In genomic region chr21:40846566-40847411, GRCh38 we compare ENCODE assay signal across 10 cellular contexts. TPM values are rescaled to one million over a fixed set of nuclear protein-coding genes. Genes with fewer than 3 reads are reported as not detected.
DNase-seq lines count a peak whose midpoint lies in the region; ATAC-seq, FAIRE-seq and TF ChIP-seq lines count a peak whose summit lies in the region.
"Had no signal": no experiment of that assay in that cellular context is flagged by ENCODE, and none has a peak within 500 bp of the region (broad histone marks: within the 10 kb centered on the region; RNA-seq: fewer than 3 reads in every experiment).

A gene with protein sequence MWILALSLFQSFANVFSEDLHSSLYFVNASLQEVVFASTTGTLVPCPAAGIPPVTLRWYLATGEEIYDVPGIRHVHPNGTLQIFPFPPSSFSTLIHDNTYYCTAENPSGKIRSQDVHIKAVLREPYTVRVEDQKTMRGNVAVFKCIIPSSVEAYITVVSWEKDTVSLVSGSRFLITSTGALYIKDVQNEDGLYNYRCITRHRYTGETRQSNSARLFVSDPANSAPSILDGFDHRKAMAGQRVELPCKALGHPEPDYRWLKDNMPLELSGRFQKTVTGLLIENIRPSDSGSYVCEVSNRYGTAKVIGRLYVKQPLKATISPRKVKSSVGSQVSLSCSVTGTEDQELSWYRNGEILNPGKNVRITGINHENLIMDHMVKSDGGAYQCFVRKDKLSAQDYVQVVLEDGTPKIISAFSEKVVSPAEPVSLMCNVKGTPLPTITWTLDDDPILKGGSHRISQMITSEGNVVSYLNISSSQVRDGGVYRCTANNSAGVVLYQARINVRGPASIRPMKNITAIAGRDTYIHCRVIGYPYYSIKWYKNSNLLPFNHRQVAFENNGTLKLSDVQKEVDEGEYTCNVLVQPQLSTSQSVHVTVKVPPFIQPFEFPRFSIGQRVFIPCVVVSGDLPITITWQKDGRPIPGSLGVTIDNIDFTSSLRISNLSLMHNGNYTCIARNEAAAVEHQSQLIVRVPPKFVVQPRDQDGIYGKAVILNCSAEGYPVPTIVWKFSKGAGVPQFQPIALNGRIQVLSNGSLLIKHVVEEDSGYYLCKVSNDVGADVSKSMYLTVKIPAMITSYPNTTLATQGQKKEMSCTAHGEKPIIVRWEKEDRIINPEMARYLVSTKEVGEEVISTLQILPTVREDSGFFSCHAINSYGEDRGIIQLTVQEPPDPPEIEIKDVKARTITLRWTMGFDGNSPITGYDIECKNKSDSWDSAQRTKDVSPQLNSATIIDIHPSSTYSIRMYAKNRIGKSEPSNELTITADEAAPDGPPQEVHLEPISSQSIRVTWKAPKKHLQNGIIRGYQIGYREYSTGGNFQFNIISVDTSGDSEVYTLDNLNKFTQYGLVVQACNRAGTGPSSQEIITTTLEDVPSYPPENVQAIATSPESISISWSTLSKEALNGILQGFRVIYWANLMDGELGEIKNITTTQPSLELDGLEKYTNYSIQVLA (N-terminal part only) (minus strand): TSS chr21:40847158. CDS start chr21:40846661, 497 bp downstream.

- no peak for ATAC-seq in GM19395 (IDR thresholded peaks at IDR 0.05; ENCODE audit: unreplicated experiment)
- ATAC-seq: left lobe of liver had no signal

- no peaks in the 10 kb centered on the region for H3K4me1 ChIP-seq in ectodermal cell (ENCODE audit: control insufficient read depth, insufficient read depth, low read length)
- peaks cover 5% of the 10 kb centered on the region for H3K4me1 ChIP-seq in neural progenitor cell
- H3K4me1 ChIP-seq: colonic mucosa had no signal

- H3K9ac ChIP-seq in neural progenitor cell, result no peak within 1 kb of the TSS

- H3K27me3 Mint-ChIP-seq in neural progenitor cell (ENCODE audit: insufficient read depth, low read depth), result peaks cover 28% of the 10 kb centered on the region

- no peaks in the 10 kb centered on the region for H3K79me2 ChIP-seq in neural progenitor cell (ENCODE audit: low read depth)

- no peaks in the 10 kb centered on the region for H3K36me3 Mint-ChIP-seq in neural progenitor cell

- H3K36me3 ChIP-seq in H7 (replicated peaks; ENCODE audit: control insufficient read depth, insufficient read depth, low read length) (no peaks in the 10 kb centered on the region), ectodermal cell (ENCODE audit: control insufficient read depth, insufficient read depth, low read length) (no peaks in the 10 kb centered on the region), neural progenitor cell (no peaks in the 10 kb centered on the region)
- H3K36me3 ChIP-seq: colonic mucosa had no signal

- H3K4me3 ChIP-seq in H7 (ENCODE audit: insufficient read depth, low read depth, low read length) (peak within 1 kb of the TSS; percentile 49), ectodermal cell (ENCODE audit: insufficient read depth, low read depth, low read length) (peak within 1 kb of the TSS; percentile 41), neural progenitor cell (peak within 1 kb of the TSS; percentile 66)
- H3K4me3 ChIP-seq: colonic mucosa had no signal

- H3K27ac Mint-ChIP-seq in neural progenitor cell, result no peak within 1 kb of the TSS

- H2AFZ ChIP-seq in neural progenitor cell (replicated peaks), result peak within 1 kb of the TSS; percentile 96

- no peaks in the 10 kb centered on the region for H3K9me3 ChIP-seq in ectodermal cell (ENCODE audit: control insufficient read depth, low read length)
- no peaks in the 10 kb centered on the region for H3K9me3 ChIP-seq in neural progenitor cell (ENCODE audit: low read depth)
- H3K9me3 ChIP-seq: colonic mucosa had no signal

- peaks cover 7% of the 10 kb centered on the region for H3F3A ChIP-seq in neural progenitor cell (ENCODE audit: low read depth)

- peak within 1 kb of the TSS; percentile 96 for H3K4me2 ChIP-seq in neural progenitor cell

- H3K27me3 ChIP-seq in H7 (ENCODE audit: control insufficient read depth, insufficient read depth, low read length) (peaks cover 37% of the 10 kb centered on the region), ectodermal cell (ENCODE audit: control insufficient read depth, insufficient read depth, low read length, poor library complexity, severe bottlenecking) (peaks cover 54% of the 10 kb centered on the region), neural progenitor cell (peaks cover 65% of the 10 kb centered on the region)

- peak; percentile 16 for TF ChIP-seq CTCF in neural progenitor cell (IDR thresholded peaks at IDR 0.05)
- TF ChIP-seq CTCF in GM13976 (IDR thresholded peaks at IDR 0.05; ENCODE audit: borderline replicate concordance, control extremely low read depth, extremely low read depth, insufficient read depth, missing control alignments), result no peak

- 2 to 3% methylated on average over 94 to 95 of the region's 95 CpGs for WGBS in ectodermal cell, 2 experiments

- peaks cover 6% of the 10 kb centered on the region for H3K4me1 Mint-ChIP-seq in neural progenitor cell

- in situ Hi-C loops in GM13976 (cut with MboI; ENCODE audit: low sequenced_read_pairs, unreplicated experiment), result no loop called here

- H3K27ac ChIP-seq in ectodermal cell (ENCODE audit: insufficient read depth, low read depth, low read length, poor library complexity, severe bottlenecking) (no peak within 1 kb of the TSS), neural progenitor cell (no peak within 1 kb of the TSS)
- H3K27ac ChIP-seq: colonic mucosa had no signal

- no peaks in the 10 kb centered on the region for H3K9me3 Mint-ChIP-seq in neural progenitor cell

- DNase-seq in H7 (peak; percentile 81), NCI-H2196 treated with DMSO at 0.1 percent for 48 hours (lab: John Stamatoyannopoulos, UW; ENCODE audit: unreplicated experiment) (peak; percentile 20), neural progenitor cell (ENCODE audit: low spot score) (peak; percentile 81), GM13976 (ENCODE audit: low spot score) (no peak), HTR-8/SVneo (ENCODE audit: insufficient read length, low spot score) (no peak)
- DNase-seq in activated CD4-positive, alpha-beta T cell treated with anti-CD3 and anti-CD28 coated beads for 4 hours, result no peak
- DNase-seq: colonic mucosa had no signal

- no peak for FAIRE-seq in HTR-8/SVneo (lab: Jason Lieb, UNC)

- peak within 1 kb of the TSS; percentile 87 for H3K4me3 Mint-ChIP-seq in neural progenitor cell

- no peaks in the 10 kb centered on the region for H4K20me1 ChIP-seq in neural progenitor cell (ENCODE audit: low read depth)

RNA-seq across cellular contexts. Expression of the gene that starts here (rescaled TPM):
- 0.41 and 0.66 TPM in 2 replicates for total RNA-seq in H7 (2014; rRNA removed; shearing (Covaris generic))
- polyA plus RNA-seq in ectodermal cell (2013, experiment 1 of 4), result not detected
- polyA plus RNA-seq in ectodermal cell (2013, experiment 2 of 4), result not detected
- polyA plus RNA-seq in ectodermal cell (2013, experiment 3 of 4), result not detected
- 0.04 TPM for polyA plus RNA-seq in ectodermal cell (2013, experiment 4 of 4)
- total RNA-seq in neural progenitor cell (ENCODE audit: low replicate concordance), result 0.03 TPM in 1 of 2 replicates, not detected in the other

Comparison
In these comparisons a context has a peak if more than half of its experiments do, and no peak if none do; other contexts are left out.
1. Peak in DNase-seq and H3K4me3 ChIP-seq in H7; RNA of the gene not detected or under 1 TPM.
2. Peak in DNase-seq, H3K4me3 ChIP-seq and H3K4me2 ChIP-seq in neural progenitor cell; RNA of the gene not detected or under 1 TPM.